In the genomic region with DNA sequence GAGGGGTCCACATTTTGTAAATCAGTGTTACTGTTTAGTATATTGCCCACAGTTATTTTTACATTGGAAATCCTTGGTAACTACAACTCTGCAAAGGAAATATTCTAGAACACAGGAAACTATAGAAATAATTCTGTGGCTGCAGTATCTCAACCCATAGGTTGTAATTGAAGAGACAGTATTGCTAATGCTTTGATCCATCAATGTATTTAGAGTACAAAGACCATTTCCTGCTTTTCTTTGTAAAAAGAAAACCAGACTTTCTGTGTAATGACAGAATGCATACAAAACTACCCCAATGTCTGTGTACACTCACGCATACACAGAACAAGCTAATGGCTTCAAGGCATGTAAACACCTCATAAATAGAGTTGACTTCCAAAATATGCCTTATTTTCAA, we compare ENCODE assay signal across 28 cellular contexts.
"Had no signal": no experiment of that assay in that cellular context is flagged by ENCODE, and none has a peak within 500 bp of the region (broad histone marks: within the 10 kb centered on the region; RNA-seq: fewer than 3 reads in every experiment).

No MANE protein-coding gene starts in this region.

- H3K27ac Mint-ChIP-seq: stimulated activated effector memory CD8-positive, alpha-beta T cell treated with anti-CD3 and anti-CD28 coated beads, Interleukin-12 subunit alpha, Interleukin-12 subunit beta, amount 100 ng/mL, for 72 hours; stimulated activated memory B cell treated with anti-CD40 and anti-IgM and Interleukin-4, amounts not matched to agents 10 μg/mL and 1 μg/mL and 100 μg/mL, for 72 hours; stimulated activated naive B cell treated with anti-CD40 and anti-IgM and Interleukin-4, amounts not matched to agents 10 μg/mL and 1 μg/mL and 100 μg/mL, for 72 hours; stimulated activated naive CD8-positive, alpha-beta T cell treated with anti-CD3 and anti-CD28 coated beads, Interleukin-15, amount 100 ng/mL, for 72 hours; stimulated activated naive CD8-positive, alpha-beta T cell treated with anti-CD3 and anti-CD28 coated beads, Interleukin-15, Interleukin-2, amounts not matched to agents 100 ng/mL and 50 ng/mL, for 24 hours; type B pancreatic cell had no signal

- H3K27me3 ChIP-seq: stomach, suprapubic skin, testis, thyroid gland, tibial artery, tibial nerve, transverse colon, upper lobe of left lung, upper lobe of right lung, uterus, vagina had no signal

- H3K4me3 ChIP-seq: stomach, suprapubic skin, testis, thoracic aorta, thyroid gland, tibial artery, tibial nerve, transverse colon, upper lobe of left lung, upper lobe of right lung, uterus, vagina had no signal

- H3K4me1 ChIP-seq: suprapubic skin, testis, thyroid gland, tibial artery, tibial nerve, transverse colon, upper lobe of left lung, upper lobe of right lung, uterus, vagina had no signal

- H3K4me3 Mint-ChIP-seq: stimulated activated effector memory CD8-positive, alpha-beta T cell treated with anti-CD3 and anti-CD28 coated beads, Interleukin-12 subunit alpha, Interleukin-12 subunit beta, amount 100 ng/mL, for 72 hours; stimulated activated memory B cell treated with anti-CD40 and anti-IgM and Interleukin-4, amounts not matched to agents 10 μg/mL and 1 μg/mL and 100 μg/mL, for 72 hours; stimulated activated naive B cell treated with anti-CD40 and anti-IgM and Interleukin-4, amounts not matched to agents 10 μg/mL and 1 μg/mL and 100 μg/mL, for 72 hours; stimulated activated naive CD8-positive, alpha-beta T cell treated with anti-CD3 and anti-CD28 coated beads, Interleukin-15, amount 100 ng/mL, for 72 hours; stimulated activated naive CD8-positive, alpha-beta T cell treated with anti-CD3 and anti-CD28 coated beads, Interleukin-15, Interleukin-2, amounts not matched to agents 100 ng/mL and 50 ng/mL, for 24 hours; type B pancreatic cell had no signal

- H3K36me3 ChIP-seq: stomach, suprapubic skin, thoracic aorta, thyroid gland, tibial artery, tibial nerve, transverse colon, upper lobe of left lung, upper lobe of right lung, uterus, vagina had no signal

- H3K36me3 Mint-ChIP-seq: stimulated activated effector memory CD8-positive, alpha-beta T cell treated with anti-CD3 and anti-CD28 coated beads, Interleukin-12 subunit alpha, Interleukin-12 subunit beta, amount 100 ng/mL, for 72 hours; stimulated activated memory B cell treated with anti-CD40 and anti-IgM and Interleukin-4, amounts not matched to agents 10 μg/mL and 1 μg/mL and 100 μg/mL, for 72 hours; stimulated activated naive B cell treated with anti-CD40 and anti-IgM and Interleukin-4, amounts not matched to agents 10 μg/mL and 1 μg/mL and 100 μg/mL, for 72 hours; type B pancreatic cell had no signal

- H3K27ac ChIP-seq: stomach, suprapubic skin, testis, thoracic aorta, thyroid gland, tibial artery, tibial nerve, transverse colon, upper lobe of left lung, upper lobe of right lung, uterus, vagina had no signal

- DNase-seq: stimulated activated CD4-positive, alpha-beta T cell treated with anti-CD3 and anti-CD28 coated beads, Interleukin-2, amount 100 ng/mL, for 48 hours; stimulated activated CD4-positive, alpha-beta T cell treated with anti-CD3 and anti-CD28 coated beads, Interleukin-4, amount 100 ng/mL, for 1 hour; stimulated activated CD4-positive, alpha-beta T cell treated with anti-CD3 and anti-CD28 coated beads, Interleukin-4, amount 100 ng/mL, for 24 hours; stimulated activated CD4-positive, alpha-beta T cell treated with anti-CD3 and anti-CD28 coated beads, Interleukin-4, amount 100 ng/mL, for 4 hours; stimulated activated CD8-positive, alpha-beta memory T cell treated with anti-CD3 and anti-CD28 coated beads, Interleukin-4, amount 100 ng/mL, for 48 hours; stimulated activated naive B cell treated with anti-CD40 and anti-IgM and Interleukin-4, amounts not matched to agents 10 μg/mL and 1 μg/mL and 100 μg/mL, for 72 hours; stimulated activated naive CD4-positive, alpha-beta T cell; stimulated activated naive CD4-positive, alpha-beta T cell treated with Interleukin-2 at 50 U/mL for 16 hours; stimulated activated naive CD8-positive, alpha-beta T cell treated with anti-CD3 and anti-CD28 coated beads, Interleukin-15, amount 100 ng/mL, for 72 hours; stimulated activated naive CD8-positive, alpha-beta T cell treated with anti-CD3 and anti-CD28 coated beads, Interleukin-15, Interleukin-2, amounts not matched to agents 100 U/mL and 50 U/mL, for 24 hours; stomach; substantia nigra; testis; thyroid gland; tibial artery; transverse colon; trophoblast cell; upper lobe of left lung; upper lobe of right lung; uterus had no signal

- H3K9me3 ChIP-seq: testis, thoracic aorta, thyroid gland, tibial artery, transverse colon, upper lobe of left lung, upper lobe of right lung, uterus, vagina had no signal

- H3K27me3 Mint-ChIP-seq: stimulated activated memory B cell treated with anti-CD40 and anti-IgM and Interleukin-4, amounts not matched to agents 10 μg/mL and 1 μg/mL and 100 μg/mL, for 72 hours; stimulated activated naive B cell treated with anti-CD40 and anti-IgM and Interleukin-4, amounts not matched to agents 10 μg/mL and 1 μg/mL and 100 μg/mL, for 72 hours; stimulated activated naive CD8-positive, alpha-beta T cell treated with anti-CD3 and anti-CD28 coated beads, Interleukin-15, amount 100 ng/mL, for 72 hours; stimulated activated naive CD8-positive, alpha-beta T cell treated with anti-CD3 and anti-CD28 coated beads, Interleukin-15, Interleukin-2, amounts not matched to agents 100 ng/mL and 50 ng/mL, for 24 hours had no signal

- ATAC-seq: stimulated activated effector memory CD8-positive, alpha-beta T cell treated with anti-CD3 and anti-CD28 coated beads, Interleukin-12 subunit alpha, Interleukin-12 subunit beta, amount 100 ng/mL, for 72 hours; stimulated activated memory B cell treated with anti-CD40 and anti-IgM and Interleukin-4, amounts not matched to agents 10 μg/mL and 1 μg/mL and 100 μg/mL, for 72 hours; stimulated activated naive B cell treated with anti-CD40 and anti-IgM and Interleukin-4, amounts not matched to agents 10 μg/mL and 1 μg/mL and 100 μg/mL, for 72 hours; stimulated activated naive CD8-positive, alpha-beta T cell treated with anti-CD3 and anti-CD28 coated beads, Interleukin-15, amount 100 ng/mL, for 72 hours; stimulated activated naive CD8-positive, alpha-beta T cell treated with anti-CD3 and anti-CD28 coated beads, Interleukin-15, Interleukin-2, amounts not matched to agents 100 U/mL and 50 U/mL, for 24 hours; upper lobe of right lung had no signal

- H3K4me1 Mint-ChIP-seq: stimulated activated effector memory CD8-positive, alpha-beta T cell treated with anti-CD3 and anti-CD28 coated beads, Interleukin-12 subunit alpha, Interleukin-12 subunit beta, amount 100 ng/mL, for 72 hours; stimulated activated memory B cell treated with anti-CD40 and anti-IgM and Interleukin-4, amounts not matched to agents 10 μg/mL and 1 μg/mL and 100 μg/mL, for 72 hours; stimulated activated naive B cell treated with anti-CD40 and anti-IgM and Interleukin-4, amounts not matched to agents 10 μg/mL and 1 μg/mL and 100 μg/mL, for 72 hours; stimulated activated naive CD8-positive, alpha-beta T cell treated with anti-CD3 and anti-CD28 coated beads, Interleukin-15, amount 100 ng/mL, for 72 hours had no signal

- H3K9me3 Mint-ChIP-seq: stimulated activated naive B cell treated with anti-CD40 and anti-IgM and Interleukin-4, amounts not matched to agents 10 μg/mL and 1 μg/mL and 100 μg/mL, for 72 hours; stimulated activated naive CD8-positive, alpha-beta T cell treated with anti-CD3 and anti-CD28 coated beads, Interleukin-15, Interleukin-2, amounts not matched to agents 100 ng/mL and 50 ng/mL, for 24 hours had no signal
